ENCODE assay signal across 10 cellular contexts in genomic region chr6:133502451-133503259, GRCh38.
DNase-seq lines count a peak whose midpoint lies in the region; ATAC-seq and TF ChIP-seq lines count a peak whose summit lies in the region.
"Had no signal": no experiment of that assay in that cellular context is flagged by ENCODE, and none has a peak within 500 bp of the region (broad histone marks: within the 10 kb centered on the region; RNA-seq: fewer than 3 reads in every experiment).

No MANE protein-coding gene starts in this region.

- H3K27me3 Mint-ChIP-seq in activated T-helper 17 cell treated with anti-CD3 and anti-CD28 coated beads, Interleukin-2, amount 50 U/mL, for 72 hours: peaks cover 7% of the 10 kb centered on the region

- no peak for TF ChIP-seq CTCF in coronary artery (IDR thresholded peaks at IDR 0.05)
- no peak for TF ChIP-seq CTCF in left lung (IDR thresholded peaks at IDR 0.05)
- TF ChIP-seq CTCF in upper lobe of right lung (IDR thresholded peaks at IDR 0.05): no peak

- ATAC-seq in left lung: peak; percentile 76
- ATAC-seq in upper lobe of right lung: peak; percentile 63
- ATAC-seq in GM19328 (IDR thresholded peaks at IDR 0.05; ENCODE audit: unreplicated experiment): no peak
- no peak for ATAC-seq in activated T-helper 17 cell treated with anti-CD3 and anti-CD28 coated beads, Interleukin-2, amount 50 U/mL, for 72 hours (replicated peaks)
- ATAC-seq: T-helper 17 cell had no signal

- H3K9me3 ChIP-seq in left lung (no peaks in the 10 kb centered on the region), upper lobe of right lung (no peaks in the 10 kb centered on the region)

- CTCF ChIA-PET in HEK293T (lab: Yijun Ruan, JAX): interaction anchor here (0.5 kb wide), 1 partner anchor 318 kb away, joined by 3 read pairs; no protein-coding TSS in a partner anchor

- H3K27me3 ChIP-seq in left lung: no peaks in the 10 kb centered on the region
- no peaks in the 10 kb centered on the region for H3K27me3 ChIP-seq in upper lobe of right lung

- no peaks in the 10 kb centered on the region for H3K36me3 Mint-ChIP-seq in activated T-helper 17 cell treated with anti-CD3 and anti-CD28 coated beads, Interleukin-2, amount 50 U/mL, for 72 hours (ENCODE audit: low read depth)

- intact Hi-C loops in left lung (cut with DNase I): no loop called here
- intact Hi-C loops in upper lobe of right lung (cut with DNase I): no loop called here

- H3K4me1 ChIP-seq in left lung (no peaks in the 10 kb centered on the region), upper lobe of right lung (no peaks in the 10 kb centered on the region)

- no peaks in the 10 kb centered on the region for H3K36me3 ChIP-seq in left lung
- no peaks in the 10 kb centered on the region for H3K36me3 ChIP-seq in upper lobe of right lung

- no peak overlapping the region for H3K4me3 Mint-ChIP-seq in activated T-helper 17 cell treated with anti-CD3 and anti-CD28 coated beads, Interleukin-2, amount 50 U/mL, for 72 hours
- H3K4me3 Mint-ChIP-seq: T-helper 17 cell had no signal

- no peaks in the 10 kb centered on the region for H3K4me1 Mint-ChIP-seq in activated T-helper 17 cell treated with anti-CD3 and anti-CD28 coated beads, Interleukin-2, amount 50 U/mL, for 72 hours
- H3K4me1 Mint-ChIP-seq: T-helper 17 cell had no signal

- H3K9me3 Mint-ChIP-seq in activated T-helper 17 cell treated with anti-CD3 and anti-CD28 coated beads, Interleukin-2, amount 50 U/mL, for 72 hours: no peaks in the 10 kb centered on the region
- H3K9me3 Mint-ChIP-seq: activated T-helper 2 cell treated with anti-CD3 and anti-CD28 coated beads, Interferon-gamma antibody, Interleukin-2, Interleukin-4, amounts not matched to agents 10 μg/mL and 5 μg/mL and 100 μg/mL, durations not matched to agents 14 hours and 24 hours and 36 hours had no signal

- DNase-seq in LHCN-M2 (ENCODE audit: low read depth) (peak; percentile 90), coronary artery (ENCODE audit: low spot score) (peak; percentile 84), left lung (no peak), upper lobe of right lung (no peak), HEK293T (ENCODE audit: extremely low spot score) (no peak)
- DNase-seq: NCI-H2171, T-helper 17 cell had no signal

- no peak overlapping the region for H3K27ac Mint-ChIP-seq in activated T-helper 17 cell treated with anti-CD3 and anti-CD28 coated beads, Interleukin-2, amount 50 U/mL, for 72 hours
- H3K27ac Mint-ChIP-seq: activated T-helper 2 cell treated with anti-CD3 and anti-CD28 coated beads, Interferon-gamma antibody, Interleukin-2, Interleukin-4, amounts not matched to agents 10 μg/mL and 5 μg/mL and 100 μg/mL, durations not matched to agents 14 hours and 24 hours and 36 hours; T-helper 17 cell had no signal

- H3K4me3 ChIP-seq in coronary artery: no peak overlapping the region
- H3K4me3 ChIP-seq in left lung: no peak overlapping the region
- H3K4me3 ChIP-seq in upper lobe of right lung: no peak overlapping the region

- POLR2A ChIA-PET in HEK293T (lab: Yijun Ruan, JAX): interaction anchor here (0.7 kb wide), 1 partner anchor 1875 kb away, joined by 3 read pairs; no protein-coding TSS in a partner anchor

- peak overlapping the region; percentile 11 to 72 for H3K27ac ChIP-seq in coronary artery
- H3K27ac ChIP-seq in left lung: peak overlapping the region in 1 of 2 donors; percentile 13
- H3K27ac ChIP-seq in upper lobe of right lung: no peak overlapping the region

TF ChIP-seq in HEK293T, 16 proteins besides CTCF, POLR2A, EP300 and RAD21:
- no peak for TF ChIP-seq LEF1 (IDR thresholded peaks at IDR 0.05; ENCODE audit: borderline replicate concordance)
- TF ChIP-seq FOXA1 (IDR thresholded peaks at IDR 0.05): no peak
- no peak for TF ChIP-seq NFRKB (IDR thresholded peaks at IDR 0.05)
- no peak for TF ChIP-seq L3MBTL2 (conservative IDR thresholded peaks at IDR 0.05)
- no peak for TF ChIP-seq CTBP1 (IDR thresholded peaks at IDR 0.05; ENCODE audit: borderline replicate concordance)
- TF ChIP-seq PKNOX1 (IDR thresholded peaks at IDR 0.05): no peak
- TF ChIP-seq SUZ12 (IDR thresholded peaks at IDR 0.05): no peak
- no peak for TF ChIP-seq BHLHE40 (IDR thresholded peaks at IDR 0.05; ENCODE audit: borderline replicate concordance)
- no peak for TF ChIP-seq SP1 (IDR thresholded peaks at IDR 0.05)
- no peak for TF ChIP-seq ARNT (IDR thresholded peaks at IDR 0.05)
- TF ChIP-seq TARDBP (IDR thresholded peaks at IDR 0.05): no peak
- TF ChIP-seq HDGF (IDR thresholded peaks at IDR 0.05; ENCODE audit: borderline replicate concordance): no peak
- TF ChIP-seq ZNF384 (IDR thresholded peaks at IDR 0.05): no peak
- no peak for TF ChIP-seq FOXK2 (IDR thresholded peaks at IDR 0.05)
- TF ChIP-seq FOXM1 (IDR thresholded peaks at IDR 0.05; ENCODE audit: borderline replicate concordance): no peak
- TF ChIP-seq ELF4 (IDR thresholded peaks at IDR 0.05): no peak
TF ChIP-seq in HEK293T: peak in this region for 0.

Comparison
In these comparisons a context has a peak if more than half of its experiments do, and no peak if none do; other contexts are left out.
1. DNase-seq: peak in LHCN-M2 (single experiment) and coronary artery (single experiment); none in left lung (0 of 2), upper lobe of right lung (single experiment) and HEK293T (single experiment).
2. ATAC-seq: peak in left lung (single experiment) and upper lobe of right lung (single experiment); none in GM19328 (single experiment) and activated T-helper 17 cell treated with anti-CD3 and anti-CD28 coated beads, Interleukin-2, amount 50 U/mL, for 72 hours (single experiment).